In the genomic region with DNA sequence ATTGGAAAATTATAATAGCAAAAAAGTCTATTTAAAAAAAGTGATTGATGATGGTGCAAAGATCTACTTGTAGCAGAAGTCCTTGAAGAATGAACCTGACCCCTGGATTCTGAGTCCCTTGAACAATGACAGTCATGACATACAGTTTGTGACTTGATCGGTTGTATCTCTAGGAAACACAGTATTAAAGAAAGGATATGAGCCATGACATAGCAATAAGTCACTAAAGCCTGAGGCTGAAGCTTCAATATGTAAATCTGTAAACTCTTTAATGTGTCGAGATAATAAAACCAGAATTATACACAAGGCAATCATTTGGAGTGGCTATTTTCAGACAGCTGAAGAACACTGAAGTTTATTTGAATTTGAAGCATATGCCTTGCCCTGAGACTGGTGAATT, we compare ENCODE assay signal across 18 cellular contexts.
A peak's percentile ranks its signal among the peaks of the same experiment; 100 is the strongest.
DNase-seq lines count a peak whose midpoint lies in the region; ATAC-seq, FAIRE-seq and TF ChIP-seq lines count a peak whose summit lies in the region.
"Had no signal": no experiment of that assay in that cellular context is flagged by ENCODE, and none has a peak within 500 bp of the region (broad histone marks: within the 10 kb centered on the region; RNA-seq: fewer than 3 reads in every experiment).

No MANE protein-coding gene starts in this region.

- H3K4me2 ChIP-seq in IMR-90 (ENCODE audit: low read depth, low read length), result no peak overlapping the region
- H3K4me2 ChIP-seq in PC-9, result no peak overlapping the region

- no peak overlapping the region for H2AK5ac ChIP-seq in IMR-90 (ENCODE audit: low read depth, low read length)

- H3K27ac ChIP-seq in IMR-90 (ENCODE audit: insufficient read depth, low read length), result no peak overlapping the region
- peak overlapping the region; percentile 94 for H3K27ac ChIP-seq in RWPE2 (ENCODE audit: poor library complexity, severe bottlenecking)
- H3K27ac ChIP-seq in kidney (ENCODE audit: low read depth in 2 of 2, low read length in 2 of 2), result no peak overlapping the region
- H3K27ac ChIP-seq in PC-9, result no peak overlapping the region
- H3K27ac ChIP-seq: HL-60 had no signal

- no TSS peak for BruUV-seq in IMR-90 (replicated peaks; lab: Mats Ljungman, UMichigan)
- no TSS peak for BruUV-seq in PC-9 (replicated peaks; lab: Mats Ljungman, UMichigan)

- H2BK20ac ChIP-seq in IMR-90 (ENCODE audit: low read depth, low read length), result peak overlapping the region; percentile 46; the same call in 1 of the 2 replicates

- no peak overlapping the region for H3K9ac ChIP-seq in IMR-90 (ENCODE audit: low read depth, low read length)
- H3K9ac ChIP-seq in kidney (ENCODE audit: low read length in 2 of 2), result no peak overlapping the region

- H3K4me3 ChIP-seq in IMR-90 (ENCODE audit: insufficient read depth, low read depth, low read length) (no peak overlapping the region), RWPE2 (ENCODE audit: severe bottlenecking) (no peak overlapping the region), kidney (ENCODE audit: low read length in 2 of 2) (no peak overlapping the region), PC-9 (no peak overlapping the region)

- no peak for FAIRE-seq in kidney (lab: Jason Lieb, UNC)
- FAIRE-seq: GM12892, GM19239 had no signal

- dilution Hi-C loops in IMR-90 (cut with HindIII; ENCODE audit: low sequenced_read_pairs, unreplicated experiment), result no loop called here

- H3K4ac ChIP-seq in IMR-90 (ENCODE audit: low read depth, low read length), result no peak overlapping the region

- CTCF ChIA-PET in IMR-90 (lab: Yijun Ruan, JAX), result no interaction called here
- CTCF ChIA-PET in PC-9 (lab: Charles Lee), result no interaction called here

- H3K36me3 ChIP-seq in IMR-90 (ENCODE audit: control insufficient read depth, insufficient read depth, low read length) (no peaks in the 10 kb centered on the region), RWPE2 (ENCODE audit: low read depth) (no peaks in the 10 kb centered on the region), kidney (ENCODE audit: control insufficient read depth in 1 of 2, insufficient read depth in 2 of 2, low read length in 2 of 2) (no peaks in the 10 kb centered on the region), PC-9 (ENCODE audit: low read depth) (no peaks in the 10 kb centered on the region; the same call in 1 of the 2 replicates)

- no peak overlapping the region; the same call in 1 of the 2 replicates for H3K18ac ChIP-seq in IMR-90 (ENCODE audit: low read depth, low read length)

- no peak for ATAC-seq in IMR-90 (ENCODE audit: low read depth)
- no peak for ATAC-seq in RWPE2 (ENCODE audit: low read depth)
- no peak for ATAC-seq in GM18511 (IDR thresholded peaks at IDR 0.05; ENCODE audit: unreplicated experiment)

- no peak overlapping the region for H4K5ac ChIP-seq in IMR-90 (ENCODE audit: low read depth, low read length)

- no peaks in the 10 kb centered on the region for H3K79me2 ChIP-seq in PC-9 (ENCODE audit: low read depth)

- H2BK120ac ChIP-seq in IMR-90 (ENCODE audit: low read depth, low read length), result peak overlapping the region; percentile 25; the same call in 1 of the 2 replicates

- no peak overlapping the region; the same call in 2 of the 3 replicates for H2BK15ac ChIP-seq in IMR-90 (ENCODE audit: low read depth, low read length)

- no peak for TF ChIP-seq POLR2A in IMR-90 (IDR thresholded peaks at IDR 0.05; ENCODE audit: low read depth, low read length)

- no peak overlapping the region for H4K91ac ChIP-seq in IMR-90 (ENCODE audit: insufficient read depth, low read depth, low read length)

- H4K20me1 ChIP-seq in IMR-90 (ENCODE audit: insufficient read depth, low read length), result no peaks in the 10 kb centered on the region
- H4K20me1 ChIP-seq in PC-9 (ENCODE audit: insufficient read depth), result no peaks in the 10 kb centered on the region

- no peaks in the 10 kb centered on the region for H3K79me1 ChIP-seq in IMR-90 (ENCODE audit: low read depth in 1 of 2, low read length in 2 of 2)

- peaks cover 28% of the 10 kb centered on the region for H3F3A ChIP-seq in PC-9 (ENCODE audit: insufficient read depth, low read depth)

- no peak overlapping the region for H3K14ac ChIP-seq in IMR-90 (replicated peaks; ENCODE audit: low read depth, low read length)

- H3K56ac ChIP-seq in IMR-90 (ENCODE audit: extremely low read depth, insufficient read depth, low read length), result no peak overlapping the region

- H3K9me2 ChIP-seq in PC-9 (ENCODE audit: insufficient read depth), result no peaks in the 10 kb centered on the region; the same call in 1 of the 2 replicates

- H3K23ac ChIP-seq in IMR-90 (ENCODE audit: low read depth, low read length), result no peak overlapping the region

- peaks cover 4% of the 10 kb centered on the region; the same call in 1 of the 2 replicates for H3K9me1 ChIP-seq in IMR-90 (ENCODE audit: insufficient read depth, low read length)

- no CpG with 5 or more reads among the region's 2 CpGs for WGBS in IMR-90 (ENCODE audit: extremely low coverage in 2 of 2, insufficient read length in 1 of 2), 2 experiments

- TF ChIP-seq CTCF in IMR-90 (conservative IDR thresholded peaks at IDR 0.05; ENCODE audit: low read depth, low read length) (no peak), RWPE2 (IDR thresholded peaks at IDR 0.05; ENCODE audit: poor library complexity, severe bottlenecking) (no peak), kidney (IDR thresholded peaks at IDR 0.05; ENCODE audit: borderline replicate concordance, extremely low read depth, insufficient read depth) (no peak), PC-9 (conservative IDR thresholded peaks at IDR 0.05) (no peak)

- H2AK9ac ChIP-seq in IMR-90 (replicated peaks; ENCODE audit: low read depth, low read length, poor library complexity), result no peak overlapping the region

- H3K9me3 ChIP-seq in IMR-90 (ENCODE audit: control insufficient read depth, insufficient read depth, low read length) (no peaks in the 10 kb centered on the region), RWPE2 (ENCODE audit: severe bottlenecking) (no peaks in the 10 kb centered on the region), kidney (ENCODE audit: control insufficient read depth in 1 of 2, low read length in 2 of 2) (no peaks in the 10 kb centered on the region), PC-9 (ENCODE audit: insufficient read depth, low read depth) (peaks cover 3% of the 10 kb centered on the region; the same call in 1 of the 2 replicates)

- H2AFZ ChIP-seq in IMR-90 (replicated peaks; ENCODE audit: low read length, poor library complexity), result no peak overlapping the region
- no peak overlapping the region; the same call in 1 of the 2 replicates for H2AFZ ChIP-seq in PC-9

- H4K8ac ChIP-seq in IMR-90 (ENCODE audit: low read depth in 2 of 2, low read length in 2 of 2), result peak overlapping the region in 1 of 2 experiments; percentile 54; a peak in 1 of 4 replicates

- no peak overlapping the region for H2BK5ac ChIP-seq in IMR-90 (ENCODE audit: low read depth, low read length, poor library complexity, severe bottlenecking)

- DNase-seq in EL, result peak; percentile 8
- no peak for DNase-seq in IMR-90
- DNase-seq in RWPE2 (ENCODE audit: low spot score), result no peak
- peak; percentile 22 for DNase-seq in renal cortical epithelial cell (ENCODE audit: low read depth)
- DNase-seq in kidney, result no peak
- DNase-seq in PC-9, result no peak
- DNase-seq: ACHN; C1 segment of cervical spinal cord; Calu3; CD4-positive, alpha-beta T cell; DMS 273 treated with DMSO at 0.1 percent for 48 hours; GDM1; GOT3; HCEC 1CT had no signal

- H3K27me3 ChIP-seq in IMR-90 (ENCODE audit: control insufficient read depth, insufficient read depth, low read length), result no peaks in the 10 kb centered on the region
- H3K27me3 ChIP-seq in RWPE2 (ENCODE audit: insufficient read depth, poor library complexity, severe bottlenecking), result no peaks in the 10 kb centered on the region
- H3K27me3 ChIP-seq in PC-9 (ENCODE audit: insufficient read depth, low read depth), result no peaks in the 10 kb centered on the region

- TF ChIP-seq RAD21 in IMR-90 (IDR thresholded peaks at IDR 0.05; ENCODE audit: low read length), result no peak

- POLR2A ChIA-PET in IMR-90 (lab: Charles Lee; ENCODE audit: unreplicated experiment), result no interaction called here
- POLR2A ChIA-PET in PC-9 (lab: Charles Lee; ENCODE audit: unreplicated experiment), result no interaction called here

- in situ Hi-C loops in IMR-90 (cut with MboI; ENCODE audit: low sequenced_read_pairs), result no loop called here

- H3K4me1 ChIP-seq in IMR-90 (ENCODE audit: control insufficient read depth, insufficient read depth, low read length), result peaks cover 11% of the 10 kb centered on the region
- peaks cover 51% of the 10 kb centered on the region for H3K4me1 ChIP-seq in RWPE2 (ENCODE audit: insufficient read depth, poor library complexity, severe bottlenecking)
- no peaks in the 10 kb centered on the region for H3K4me1 ChIP-seq in kidney (ENCODE audit: control insufficient read depth in 1 of 2, insufficient read depth in 1 of 2, low read depth in 1 of 2, low read length in 2 of 2)
- peaks cover 45% of the 10 kb centered on the region for H3K4me1 ChIP-seq in PC-9 (replicated peaks; ENCODE audit: insufficient read depth)

- intact Hi-C loops in IMR-90 (cut with micrococcal nuclease) (no loop called here), kidney (cut with DNase I) (no loop called here), PC-9 (cut with micrococcal nuclease; ENCODE audit: unreplicated experiment) (loop anchor here (10.0 kb wide), 1 partner anchor 505 kb away; no protein-coding TSS in a partner anchor)

TF ChIP-seq in IMR-90, 13 proteins besides CTCF, POLR2A, EP300 and RAD21 (continues in another document):
- TF ChIP-seq MXI1 (IDR thresholded peaks at IDR 0.05; ENCODE audit: borderline replicate concordance, low read depth, low read length), result no peak
- TF ChIP-seq SMC3 (IDR thresholded peaks at IDR 0.05; ENCODE audit: low read depth, low read length), result no peak
- TF ChIP-seq RCOR1 (IDR thresholded peaks at IDR 0.05; ENCODE audit: insufficient replicate concordance, low read length), result no peak
- no peak for TF ChIP-seq MAFK (IDR thresholded peaks at IDR 0.05; ENCODE audit: low read depth, low read length)
- TF ChIP-seq, protein P1, sequence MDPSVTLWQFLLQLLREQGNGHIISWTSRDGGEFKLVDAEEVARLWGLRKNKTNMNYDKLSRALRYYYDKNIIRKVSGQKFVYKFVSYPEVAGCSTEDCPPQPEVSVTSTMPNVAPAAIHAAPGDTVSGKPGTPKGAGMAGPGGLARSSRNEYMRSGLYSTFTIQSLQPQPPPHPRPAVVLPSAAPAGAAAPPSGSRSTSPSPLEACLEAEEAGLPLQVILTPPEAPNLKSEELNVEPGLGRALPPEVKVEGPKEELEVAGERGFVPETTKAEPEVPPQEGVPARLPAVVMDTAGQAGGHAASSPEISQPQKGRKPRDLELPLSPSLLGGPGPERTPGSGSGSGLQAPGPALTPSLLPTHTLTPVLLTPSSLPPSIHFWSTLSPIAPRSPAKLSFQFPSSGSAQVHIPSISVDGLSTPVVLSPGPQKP (IDR thresholded peaks at IDR 0.05; ENCODE audit: borderline replicate concordance, low read depth, low read length), result no peak
- TF ChIP-seq BHLHE40 (IDR thresholded peaks at IDR 0.05; ENCODE audit: low read depth, low read length), result no peak
- no peak for TF ChIP-seq CHD1 (IDR thresholded peaks at IDR 0.05; ENCODE audit: low read depth, low read length)

Comparison
In these comparisons a context has a peak if more than half of its experiments do, and no peak if none do; other contexts are left out.
1. DNase-seq: peak in EL (single experiment) and renal cortical epithelial cell (single experiment); none in IMR-90 (single experiment), RWPE2 (single experiment), kidney (single experiment) and PC-9 (0 of 2).